ENCODE assay signal across 1 cellular context in the genomic region with DNA sequence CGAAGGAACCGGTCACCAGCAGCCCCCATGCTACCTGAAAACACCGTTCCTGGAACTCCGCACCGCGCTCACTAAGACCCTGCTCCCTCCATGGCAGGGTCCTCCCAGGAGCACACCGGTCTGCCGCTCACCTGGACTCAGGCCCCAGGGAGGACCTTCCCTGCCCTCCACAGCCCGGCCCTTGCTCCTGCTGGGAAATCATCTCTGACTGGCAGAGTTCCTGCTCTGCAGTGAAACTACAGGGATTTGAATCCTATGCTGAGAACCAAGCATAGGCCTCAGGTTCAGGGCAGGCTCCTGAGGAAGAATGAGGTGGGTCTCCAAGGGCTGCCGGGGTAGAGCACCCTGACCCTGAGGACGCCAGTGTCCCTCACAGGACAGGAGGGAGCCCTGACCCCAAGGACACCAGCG.
TF ChIP-seq lines count a peak whose summit lies in the region.

No MANE protein-coding gene starts in this region.

TF ChIP-seq in GM23338, 12 proteins besides CTCF, POLR2A, EP300 and RAD21 (continued from another document):
- TF ChIP-seq EZH2phosphoT487 (IDR thresholded peaks at IDR 0.05; ENCODE audit: unreplicated experiment), result no peak
- no peak for TF ChIP-seq STAT1 (IDR thresholded peaks at IDR 0.05; ENCODE audit: unreplicated experiment)
- TF ChIP-seq, protein P1, sequence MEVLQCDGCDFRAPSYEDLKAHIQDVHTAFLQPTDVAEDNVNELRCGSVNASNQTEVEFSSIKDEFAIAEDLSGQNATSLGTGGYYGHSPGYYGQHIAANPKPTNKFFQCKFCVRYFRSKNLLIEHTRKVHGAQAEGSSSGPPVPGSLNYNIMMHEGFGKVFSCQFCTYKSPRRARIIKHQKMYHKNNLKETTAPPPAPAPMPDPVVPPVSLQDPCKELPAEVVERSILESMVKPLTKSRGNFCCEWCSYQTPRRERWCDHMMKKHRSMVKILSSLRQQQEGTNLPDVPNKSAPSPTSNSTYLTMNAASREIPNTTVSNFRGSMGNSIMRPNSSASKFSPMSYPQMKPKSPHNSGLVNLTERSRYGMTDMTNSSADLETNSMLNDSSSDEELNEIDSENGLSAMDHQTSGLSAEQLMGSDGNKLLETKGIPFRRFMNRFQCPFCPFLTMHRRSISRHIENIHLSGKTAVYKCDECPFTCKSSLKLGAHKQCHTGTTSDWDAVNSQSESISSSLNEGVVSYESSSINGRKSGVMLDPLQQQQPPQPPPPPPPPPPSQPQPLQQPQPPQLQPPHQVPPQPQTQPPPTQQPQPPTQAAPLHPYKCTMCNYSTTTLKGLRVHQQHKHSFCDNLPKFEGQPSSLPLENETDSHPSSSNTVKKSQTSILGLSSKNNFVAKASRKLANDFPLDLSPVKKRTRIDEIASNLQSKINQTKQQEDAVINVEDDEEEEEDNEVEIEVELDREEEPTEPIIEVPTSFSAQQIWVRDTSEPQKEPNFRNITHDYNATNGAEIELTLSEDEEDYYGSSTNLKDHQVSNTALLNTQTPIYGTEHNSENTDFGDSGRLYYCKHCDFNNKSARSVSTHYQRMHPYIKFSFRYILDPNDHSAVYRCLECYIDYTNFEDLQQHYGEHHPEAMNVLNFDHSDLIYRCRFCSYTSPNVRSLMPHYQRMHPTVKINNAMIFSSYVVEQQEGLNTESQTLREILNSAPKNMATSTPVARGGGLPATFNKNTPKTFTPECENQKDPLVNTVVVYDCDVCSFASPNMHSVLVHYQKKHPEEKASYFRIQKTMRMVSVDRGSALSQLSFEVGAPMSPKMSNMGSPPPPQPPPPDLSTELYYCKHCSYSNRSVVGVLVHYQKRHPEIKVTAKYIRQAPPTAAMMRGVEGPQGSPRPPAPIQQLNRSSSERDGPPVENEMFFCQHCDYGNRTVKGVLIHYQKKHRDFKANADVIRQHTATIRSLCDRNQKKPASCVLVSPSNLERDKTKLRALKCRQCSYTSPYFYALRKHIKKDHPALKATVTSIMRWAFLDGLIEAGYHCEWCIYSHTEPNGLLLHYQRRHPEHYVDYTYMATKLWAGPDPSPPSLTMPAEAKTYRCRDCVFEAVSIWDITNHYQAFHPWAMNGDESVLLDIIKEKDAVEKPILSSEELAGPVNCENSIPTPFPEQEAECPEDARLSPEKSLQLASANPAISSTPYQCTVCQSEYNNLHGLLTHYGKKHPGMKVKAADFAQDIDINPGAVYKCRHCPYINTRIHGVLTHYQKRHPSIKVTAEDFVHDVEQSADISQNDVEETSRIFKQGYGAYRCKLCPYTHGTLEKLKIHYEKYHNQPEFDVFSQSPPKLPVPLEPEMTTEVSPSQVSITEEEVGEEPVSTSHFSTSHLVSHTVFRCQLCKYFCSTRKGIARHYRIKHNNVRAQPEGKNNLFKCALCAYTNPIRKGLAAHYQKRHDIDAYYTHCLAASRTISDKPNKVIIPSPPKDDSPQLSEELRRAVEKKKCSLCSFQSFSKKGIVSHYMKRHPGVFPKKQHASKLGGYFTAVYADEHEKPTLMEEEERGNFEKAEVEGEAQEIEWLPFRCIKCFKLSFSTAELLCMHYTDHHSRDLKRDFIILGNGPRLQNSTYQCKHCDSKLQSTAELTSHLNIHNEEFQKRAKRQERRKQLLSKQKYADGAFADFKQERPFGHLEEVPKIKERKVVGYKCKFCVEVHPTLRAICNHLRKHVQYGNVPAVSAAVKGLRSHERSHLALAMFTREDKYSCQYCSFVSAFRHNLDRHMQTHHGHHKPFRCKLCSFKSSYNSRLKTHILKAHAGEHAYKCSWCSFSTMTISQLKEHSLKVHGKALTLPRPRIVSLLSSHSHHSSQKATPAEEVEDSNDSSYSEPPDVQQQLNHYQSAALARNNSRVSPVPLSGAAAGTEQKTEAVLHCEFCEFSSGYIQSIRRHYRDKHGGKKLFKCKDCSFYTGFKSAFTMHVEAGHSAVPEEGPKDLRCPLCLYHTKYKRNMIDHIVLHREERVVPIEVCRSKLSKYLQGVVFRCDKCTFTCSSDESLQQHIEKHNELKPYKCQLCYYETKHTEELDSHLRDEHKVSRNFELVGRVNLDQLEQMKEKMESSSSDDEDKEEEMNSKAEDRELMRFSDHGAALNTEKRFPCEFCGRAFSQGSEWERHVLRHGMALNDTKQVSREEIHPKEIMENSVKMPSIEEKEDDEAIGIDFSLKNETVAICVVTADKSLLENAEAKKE (CRISPR knock-in tag; IDR thresholded peaks at IDR 0.05), result no peak
- TF ChIP-seq JUNB (IDR thresholded peaks at IDR 0.05; ENCODE audit: unreplicated experiment), result no peak
- no peak for TF ChIP-seq EZH2 (IDR thresholded peaks at IDR 0.05; ENCODE audit: low read depth, unreplicated experiment)
- no peak for TF ChIP-seq ZNF114 (CRISPR knock-in tag; IDR thresholded peaks at IDR 0.05)
- TF ChIP-seq, protein P2, sequence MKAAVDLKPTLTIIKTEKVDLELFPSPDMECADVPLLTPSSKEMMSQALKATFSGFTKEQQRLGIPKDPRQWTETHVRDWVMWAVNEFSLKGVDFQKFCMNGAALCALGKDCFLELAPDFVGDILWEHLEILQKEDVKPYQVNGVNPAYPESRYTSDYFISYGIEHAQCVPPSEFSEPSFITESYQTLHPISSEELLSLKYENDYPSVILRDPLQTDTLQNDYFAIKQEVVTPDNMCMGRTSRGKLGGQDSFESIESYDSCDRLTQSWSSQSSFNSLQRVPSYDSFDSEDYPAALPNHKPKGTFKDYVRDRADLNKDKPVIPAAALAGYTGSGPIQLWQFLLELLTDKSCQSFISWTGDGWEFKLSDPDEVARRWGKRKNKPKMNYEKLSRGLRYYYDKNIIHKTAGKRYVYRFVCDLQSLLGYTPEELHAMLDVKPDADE (IDR thresholded peaks at IDR 0.05), result no peak
- TF ChIP-seq ZNF331 (CRISPR knock-in tag; IDR thresholded peaks at IDR 0.05; ENCODE audit: low read depth), result no peak
TF ChIP-seq in GM23338: peak in this region for 0.
